Comparison of ENCODE assay signal across 8 cellular contexts in the genomic region with DNA sequence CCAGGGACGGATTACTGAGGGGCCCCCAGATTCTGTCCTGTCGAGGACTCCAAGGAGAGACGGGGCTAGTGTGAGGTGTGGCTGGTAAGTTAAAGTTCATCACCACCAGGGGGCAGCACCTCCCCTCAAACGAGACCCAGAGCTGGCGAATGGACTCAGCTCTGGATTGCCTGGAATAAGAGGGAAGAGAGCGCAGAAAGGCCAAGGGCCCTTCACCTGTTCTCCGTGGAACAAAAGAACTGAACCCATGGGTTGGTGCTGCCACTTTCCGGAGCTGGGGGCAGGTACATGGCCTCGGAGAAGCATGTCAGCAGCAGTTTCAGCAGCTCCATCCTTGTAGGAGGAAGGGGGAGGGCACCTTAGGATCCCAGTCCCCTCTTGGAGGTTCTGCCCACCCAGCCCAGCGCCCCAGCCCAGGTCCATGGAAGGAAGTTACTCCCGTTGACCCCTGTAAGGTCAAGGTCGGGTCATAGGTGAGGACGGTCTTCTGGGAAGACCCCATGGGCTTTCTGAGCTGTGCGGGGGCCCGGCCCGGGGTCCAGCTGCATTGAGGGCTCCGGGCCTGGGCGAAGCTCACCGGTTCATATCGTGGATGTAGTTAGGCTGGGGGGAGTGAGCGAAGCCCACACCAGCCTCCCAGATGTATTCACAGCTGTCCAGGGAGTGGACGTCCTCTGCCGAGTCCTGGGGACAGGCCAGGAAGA. TPM values are rescaled to one million over a fixed set of nuclear protein-coding genes. Genes with fewer than 3 reads are reported as not detected.
DNase-seq lines count a peak whose midpoint lies in the region; ATAC-seq, FAIRE-seq and TF ChIP-seq lines count a peak whose summit lies in the region.

No MANE protein-coding gene starts in this region.

- H3K27me3 Mint-ChIP-seq in activated CD4-positive, alpha-beta T cell treated with anti-CD3 and anti-CD28 coated beads, Interleukin-2, amount 10 ng/mL, durations not matched to agents 24 days and 14 days: peaks cover 14% of the 10 kb centered on the region

- FAIRE-seq in HepG2 (lab: Jason Lieb, UNC): peak; percentile 98

- no peak overlapping the region for H3K4me3 Mint-ChIP-seq in activated CD4-positive, alpha-beta T cell treated with anti-CD3 and anti-CD28 coated beads, Interleukin-2, amount 10 ng/mL, durations not matched to agents 24 days and 14 days

- H4K20me1 ChIP-seq in HepG2 (ENCODE audit: insufficient read depth, low read length): no peaks in the 10 kb centered on the region

- H3K9me3 Mint-ChIP-seq in activated CD4-positive, alpha-beta T cell treated with anti-CD3 and anti-CD28 coated beads, Interleukin-2, amount 10 ng/mL, durations not matched to agents 24 days and 14 days: no peaks in the 10 kb centered on the region

- no peak for TF ChIP-seq POLR2A in HepG2 (IDR thresholded peaks at IDR 0.05; ENCODE audit: insufficient read depth in 1 of 2, low read depth in 2 of 2, low read length in 2 of 2)

- ATAC-seq in HepG2 (peak; percentile 70), GM19324 (IDR thresholded peaks at IDR 0.05; ENCODE audit: low FRiP score, unreplicated experiment) (no peak)

- no peak overlapping the region for H2AFZ ChIP-seq in HepG2 (ENCODE audit: low read length)

- H3K4me3 ChIP-seq in HEK293 (ENCODE audit: low read depth, low read length) (no peak overlapping the region), choroid plexus epithelial cell (ENCODE audit: low read depth, low read length) (no peak overlapping the region), HepG2 (replicated peaks in 1 of 3; ENCODE audit: insufficient read depth in 1 of 3, low read depth in 2 of 3, low read length in 3 of 3) (no peak overlapping the region)

- in situ Hi-C loops in HepG2 (cut with HindIII; ENCODE audit: extremely low pct_ligation_motif_present, low pct_unique_long_range_greater_than_20kb): loop anchor here (5.0 to 10.0 kb wide), 2 partner anchors 45 to 453 kb away; no protein-coding TSS in a partner anchor

- H3K4me1 Mint-ChIP-seq in activated CD4-positive, alpha-beta T cell treated with anti-CD3 and anti-CD28 coated beads, Interleukin-2, amount 10 ng/mL, durations not matched to agents 24 days and 14 days: peaks cover 8% of the 10 kb centered on the region

- WGBS in HepG2 (ENCODE audit: low lambda C conversion rate): 36% methylated on average over 17 of the region's 23 CpGs

- no peak for TF ChIP-seq EP300 in HepG2 (IDR thresholded peaks at IDR 0.05; ENCODE audit: low read depth in 2 of 2, low read length in 2 of 2)
- TF ChIP-seq EP300 in HepG2 (CRISPR knock-in tag; IDR thresholded peaks at IDR 0.05; ENCODE audit: borderline replicate concordance): no peak

- DNase-seq in Ammon's horn (ENCODE audit: low spot score) (peak; percentile 93), NCI-H524 treated with DMSO at 0.1 percent for 48 hours (lab: John Stamatoyannopoulos, UW) (peak; percentile 67), choroid plexus epithelial cell (ENCODE audit: low read depth) (peak; percentile 90), HepG2 (ENCODE audit: low spot score) (peak; percentile 85)
- DNase-seq in activated CD4-positive, alpha-beta T cell treated with anti-CD3 and anti-CD28 coated beads, Interleukin-2, amount 10 ng/mL, durations not matched to agents 24 days and 14 days: peak; percentile 95
- peak; percentile 75 to 83 for DNase-seq in stimulated activated CD4-positive, alpha-beta T cell treated with anti-CD3 and anti-CD28 coated beads, Interleukin-4, amount 100 ng/mL, for 4 hours

- H3K27ac ChIP-seq in HEK293 (ENCODE audit: extremely low read depth, low read depth, low read length) (no peak overlapping the region), HepG2 (ENCODE audit: extremely low read length, insufficient read depth, low read length) (no peak overlapping the region)

- H3K79me2 ChIP-seq in HepG2 (ENCODE audit: insufficient read depth, low read length): no peaks in the 10 kb centered on the region

- H3K4me1 ChIP-seq in HEK293 (ENCODE audit: control insufficient read depth, insufficient read depth, low read length) (no peaks in the 10 kb centered on the region), HepG2 (ENCODE audit: insufficient read depth, low read length) (peaks cover 6% of the 10 kb centered on the region; the same call in 1 of the 2 replicates)

- TF ChIP-seq CTCF in HEK293 (tag by site-specific recombination; IDR thresholded peaks at IDR 0.05) (peak; percentile 63), choroid plexus epithelial cell (conservative IDR thresholded peaks at IDR 0.05; ENCODE audit: low read depth, low read length) (peak; percentile 81), HepG2 (CRISPR knock-in tag; IDR thresholded peaks at IDR 0.05) (peak; percentile 93)

- H3K27ac Mint-ChIP-seq in activated CD4-positive, alpha-beta T cell treated with anti-CD3 and anti-CD28 coated beads, Interleukin-2, amount 10 ng/mL, durations not matched to agents 24 days and 14 days: no peak overlapping the region

- intact Hi-C loops in activated CD4-positive, alpha-beta T cell treated with anti-CD3 and anti-CD28 coated beads, Interleukin-2, amount 10 ng/mL, durations not matched to agents 24 days and 14 days (cut with micrococcal nuclease): loop anchor here (2.0 to 10.0 kb wide), 5 partner anchors 51 to 240 kb away; a partner anchor contains a TSS
- intact Hi-C loops in HepG2 (cut with micrococcal nuclease; ENCODE audit: unreplicated experiment): loop anchor here (1.0 to 5.0 kb wide), 4 partner anchors 20 to 170 kb away; no protein-coding TSS in a partner anchor

- H3K36me3 ChIP-seq in HEK293 (ENCODE audit: control insufficient read depth in 2 of 2, insufficient read depth in 1 of 2, low read length in 2 of 2): peaks cover 0 to 12% of the 10 kb centered on the region in 2 experiments; a peak in 2 of 3 replicates
- H3K36me3 ChIP-seq in HepG2 (replicated peaks in 1 of 2; ENCODE audit: control insufficient read depth in 1 of 2, insufficient read depth in 2 of 2, low read length in 2 of 2): no peaks in the 10 kb centered on the region

- BruUV-seq in HepG2 (replicated peaks; lab: Mats Ljungman, UMichigan): no TSS peak

- H3K9ac ChIP-seq in HepG2 (ENCODE audit: insufficient read depth, low read depth, low read length): no peak overlapping the region

- H3K36me3 Mint-ChIP-seq in activated CD4-positive, alpha-beta T cell treated with anti-CD3 and anti-CD28 coated beads, Interleukin-2, amount 10 ng/mL, durations not matched to agents 24 days and 14 days (ENCODE audit: low read depth): no peaks in the 10 kb centered on the region

- no peak overlapping the region for H3K4me2 ChIP-seq in HepG2 (ENCODE audit: low read depth, low read length)

- no peaks in the 10 kb centered on the region; a peak in 2 of 5 replicates for H3K27me3 ChIP-seq in HepG2 (ENCODE audit: control insufficient read depth in 1 of 2, insufficient read depth in 2 of 2, low read length in 2 of 2)

- CTCF ChIA-PET in HEK293 (lab: Yijun Ruan, JAX): interaction anchor here (0.6 to 7.6 kb wide), 60 partner anchors 9 to 788 kb away, joined by 3 to 100 read pairs (median 6); a partner anchor contains a TSS
- CTCF ChIA-PET in HepG2 (lab: Yijun Ruan, JAX; ENCODE audit: low intra/inter-chr PET ratio, low total read pairs): interaction anchor here (0.8 to 2.6 kb wide), 7 partner anchors 39 to 130 kb away, joined by 3 to 44 read pairs (median 4); a partner anchor contains a TSS

- H3K9me3 ChIP-seq in HEK293 (ENCODE audit: control insufficient read depth, insufficient read depth, low read depth, low read length): no peaks in the 10 kb centered on the region
- no peaks in the 10 kb centered on the region for H3K9me3 ChIP-seq in HepG2 (ENCODE audit: low read length)

- peak; percentile 95 for TF ChIP-seq RAD21 in HepG2 (CRISPR knock-in tag; IDR thresholded peaks at IDR 0.05)

- POLR2A ChIA-PET in HEK293 (lab: Yijun Ruan, JAX): interaction anchor here (0.6 to 2.3 kb wide), 16 partner anchors 11 to 1797 kb away, joined by 3 to 34 read pairs (median 5); a partner anchor contains a TSS
- POLR2A ChIA-PET in HepG2 (lab: Yijun Ruan, JAX): interaction anchor here (0.7 to 5.2 kb wide), 14 partner anchors 9 to 243 kb away, joined by 3 to 94 read pairs (median 8); a partner anchor contains a TSS

RNA-seq across cellular contexts. Expression of a gene that starts 10.8 kb away (rescaled TPM):
- total RNA-seq in activated CD4-positive, alpha-beta T cell treated with anti-CD3 and anti-CD28 coated beads, Interleukin-2, amount 10 ng/mL, durations not matched to agents 24 days and 14 days: 0.17 TPM in 1 of 2 replicates, not detected in the other
- 1.7 and 2.1 TPM in 2 replicates for total RNA-seq in HepG2 (2016; rRNA removed; fragmentation: Illumina TruSeq; extraction: Trizol)
- 0.53 TPM in 1 of 2 replicates, not detected in the other for total RNA-seq in HepG2 (2016; cell fraction: cytosol; rRNA removed; fragmentation: Illumina TruSeq; extraction: Trizol; ENCODE audit: low read depth)
- total RNA-seq in HepG2 (2016; cell fraction: insoluble cytoplasmic fraction; rRNA removed; fragmentation: Illumina TruSeq; extraction: Trizol): 1.7 and 2.0 TPM in 2 replicates
- 0.48 and 1.1 TPM in 2 replicates for total RNA-seq in HepG2 (2016; cell fraction: membrane; rRNA removed; fragmentation: Illumina TruSeq; extraction: Trizol)
- 1.4 and 3.5 TPM in 2 replicates for total RNA-seq in HepG2 (2016; cell fraction: nucleus; rRNA removed; fragmentation: Illumina TruSeq; extraction: Trizol)
- 10.6 and 17.1 TPM in 2 replicates for polyA plus RNA-seq in HepG2 (2011; rRNA removed)
- 3.8 and 4.4 TPM in 2 replicates for polyA plus RNA-seq in HepG2 (2011; cell fraction: cytosol; rRNA removed)
- 65.2 and 76.6 TPM in 2 replicates for polyA plus RNA-seq in HepG2 (2011; cell fraction: nucleus; rRNA removed)
- 6.0 and 18.4 TPM in 2 replicates for polyA plus RNA-seq in HepG2 (2012)
- 0.52 and 0.83 TPM in 2 replicates for polyA plus RNA-seq in HepG2 (2016; cell fraction: cytosol; fragmentation: Illumina TruSeq; extraction: Trizol; ENCODE audit: low read depth)
- 2.4 and 3.5 TPM in 2 replicates for polyA plus RNA-seq in HepG2 (2016; cell fraction: insoluble cytoplasmic fraction; fragmentation: Illumina TruSeq; extraction: Trizol; ENCODE audit: low read depth)
- polyA plus RNA-seq in HepG2 (2016; cell fraction: membrane; fragmentation: Illumina TruSeq; extraction: Trizol; ENCODE audit: low read depth): 1.6 and 1.8 TPM in 2 replicates
- polyA plus RNA-seq in HepG2 (2016; cell fraction: nucleus; fragmentation: Illumina TruSeq; extraction: Trizol; ENCODE audit: insufficient read depth, low read depth): 6.5 and 7.2 TPM in 2 replicates
- 0.19 and 15.2 TPM in 2 replicates for polyA minus RNA-seq in HepG2 (2011; rRNA and poly(A)+ RNA removed; ENCODE audit: low replicate concordance)
- 2.5 and 3.1 TPM in 2 replicates for polyA minus RNA-seq in HepG2 (2011; cell fraction: cytosol; rRNA and poly(A)+ RNA removed)
- 8.4 and 9.3 TPM in 2 replicates for polyA minus RNA-seq in HepG2 (2011; cell fraction: nucleus; rRNA and poly(A)+ RNA removed)

RNA-seq across cellular contexts. Expression of a gene that starts 25.6 kb away (rescaled TPM):
- 1.4 and 1.8 TPM in 2 replicates for total RNA-seq in activated CD4-positive, alpha-beta T cell treated with anti-CD3 and anti-CD28 coated beads, Interleukin-2, amount 10 ng/mL, durations not matched to agents 24 days and 14 days
- 1.9 and 2.1 TPM in 2 replicates for total RNA-seq in HepG2 (2016; rRNA removed; fragmentation: Illumina TruSeq; extraction: Trizol)
- total RNA-seq in HepG2 (2016; cell fraction: cytosol; rRNA removed; fragmentation: Illumina TruSeq; extraction: Trizol; ENCODE audit: low read depth): 0.62 and 0.81 TPM in 2 replicates
- total RNA-seq in HepG2 (2016; cell fraction: insoluble cytoplasmic fraction; rRNA removed; fragmentation: Illumina TruSeq; extraction: Trizol): 1.8 and 2.1 TPM in 2 replicates
- total RNA-seq in HepG2 (2016; cell fraction: membrane; rRNA removed; fragmentation: Illumina TruSeq; extraction: Trizol): 2.5 and 2.7 TPM in 2 replicates
- 1.7 TPM in 2 replicates for total RNA-seq in HepG2 (2016; cell fraction: nucleus; rRNA removed; fragmentation: Illumina TruSeq; extraction: Trizol)
- polyA plus RNA-seq in HepG2 (2011; rRNA removed): 1.9 and 2.1 TPM in 2 replicates
- 1.3 and 2.5 TPM in 2 replicates for polyA plus RNA-seq in HepG2 (2011; cell fraction: cytosol; rRNA removed)
- 3.2 and 3.4 TPM in 2 replicates for polyA plus RNA-seq in HepG2 (2011; cell fraction: nucleus; rRNA removed)
- 0.63 and 2.1 TPM in 2 replicates for polyA plus RNA-seq in HepG2 (2012)
- polyA plus RNA-seq in HepG2 (2016; cell fraction: cytosol; fragmentation: Illumina TruSeq; extraction: Trizol; ENCODE audit: low read depth): 0.72 and 1.0 TPM in 2 replicates
- 2.8 and 3.4 TPM in 2 replicates for polyA plus RNA-seq in HepG2 (2016; cell fraction: insoluble cytoplasmic fraction; fragmentation: Illumina TruSeq; extraction: Trizol; ENCODE audit: low read depth)
- 2.1 and 2.5 TPM in 2 replicates for polyA plus RNA-seq in HepG2 (2016; cell fraction: membrane; fragmentation: Illumina TruSeq; extraction: Trizol; ENCODE audit: low read depth)
- 3.0 and 3.9 TPM in 2 replicates for polyA plus RNA-seq in HepG2 (2016; cell fraction: nucleus; fragmentation: Illumina TruSeq; extraction: Trizol; ENCODE audit: insufficient read depth, low read depth)
- polyA minus RNA-seq in HepG2 (2011; rRNA and poly(A)+ RNA removed; ENCODE audit: low replicate concordance): 3.6 and 20.5 TPM in 2 replicates
- 1.3 and 2.9 TPM in 2 replicates for polyA minus RNA-seq in HepG2 (2011; cell fraction: cytosol; rRNA and poly(A)+ RNA removed)
- 0.50 and 0.90 TPM in 2 replicates for polyA minus RNA-seq in HepG2 (2011; cell fraction: nucleus; rRNA and poly(A)+ RNA removed)

RNA-seq across cellular contexts. Expression of a gene that starts 26.1 kb away (rescaled TPM):
- total RNA-seq in activated CD4-positive, alpha-beta T cell treated with anti-CD3 and anti-CD28 coated beads, Interleukin-2, amount 10 ng/mL, durations not matched to agents 24 days and 14 days: not detected in 2 replicates
- total RNA-seq in HepG2 (2016; rRNA removed; fragmentation: Illumina TruSeq; extraction: Trizol): not detected in 2 replicates
- total RNA-seq in HepG2 (2016; cell fraction: cytosol; rRNA removed; fragmentation: Illumina TruSeq; extraction: Trizol; ENCODE audit: low read depth): not detected in 2 replicates
- not detected in 2 replicates for total RNA-seq in HepG2 (2016; cell fraction: insoluble cytoplasmic fraction; rRNA removed; fragmentation: Illumina TruSeq; extraction: Trizol)
- not detected in 2 replicates for total RNA-seq in HepG2 (2016; cell fraction: membrane; rRNA removed; fragmentation: Illumina TruSeq; extraction: Trizol)
- total RNA-seq in HepG2 (2016; cell fraction: nucleus; rRNA removed; fragmentation: Illumina TruSeq; extraction: Trizol): not detected in 2 replicates
- not detected in 2 replicates for polyA plus RNA-seq in HepG2 (2011; rRNA removed)
- polyA plus RNA-seq in HepG2 (2011; cell fraction: cytosol; rRNA removed): not detected in 2 replicates
- not detected in 2 replicates for polyA plus RNA-seq in HepG2 (2011; cell fraction: nucleus; rRNA removed)
- polyA plus RNA-seq in HepG2 (2012): not detected in 2 replicates
- polyA plus RNA-seq in HepG2 (2016; cell fraction: cytosol; fragmentation: Illumina TruSeq; extraction: Trizol; ENCODE audit: low read depth): not detected in 2 replicates
- not detected in 2 replicates for polyA plus RNA-seq in HepG2 (2016; cell fraction: insoluble cytoplasmic fraction; fragmentation: Illumina TruSeq; extraction: Trizol; ENCODE audit: low read depth)
- polyA plus RNA-seq in HepG2 (2016; cell fraction: membrane; fragmentation: Illumina TruSeq; extraction: Trizol; ENCODE audit: low read depth): not detected in 2 replicates
- polyA plus RNA-seq in HepG2 (2016; cell fraction: nucleus; fragmentation: Illumina TruSeq; extraction: Trizol; ENCODE audit: insufficient read depth, low read depth): not detected in 2 replicates
- not detected in 2 replicates for polyA minus RNA-seq in HepG2 (2011; rRNA and poly(A)+ RNA removed; ENCODE audit: low replicate concordance)
- polyA minus RNA-seq in HepG2 (2011; cell fraction: cytosol; rRNA and poly(A)+ RNA removed): not detected in 2 replicates
- not detected in 2 replicates for polyA minus RNA-seq in HepG2 (2011; cell fraction: nucleus; rRNA and poly(A)+ RNA removed)

RNA-seq across cellular contexts. Expression of a gene that starts 37.7 kb away (rescaled TPM):
- not detected in 2 replicates for total RNA-seq in activated CD4-positive, alpha-beta T cell treated with anti-CD3 and anti-CD28 coated beads, Interleukin-2, amount 10 ng/mL, durations not matched to agents 24 days and 14 days
- not detected in 2 replicates for total RNA-seq in HepG2 (2016; rRNA removed; fragmentation: Illumina TruSeq; extraction: Trizol)
- total RNA-seq in HepG2 (2016; cell fraction: cytosol; rRNA removed; fragmentation: Illumina TruSeq; extraction: Trizol; ENCODE audit: low read depth): not detected in 2 replicates
- not detected in 2 replicates for total RNA-seq in HepG2 (2016; cell fraction: insoluble cytoplasmic fraction; rRNA removed; fragmentation: Illumina TruSeq; extraction: Trizol)
- not detected in 2 replicates for total RNA-seq in HepG2 (2016; cell fraction: membrane; rRNA removed; fragmentation: Illumina TruSeq; extraction: Trizol)
- not detected in 2 replicates for total RNA-seq in HepG2 (2016; cell fraction: nucleus; rRNA removed; fragmentation: Illumina TruSeq; extraction: Trizol)
- polyA plus RNA-seq in HepG2 (2011; rRNA removed): not detected in 2 replicates
- not detected in 2 replicates for polyA plus RNA-seq in HepG2 (2011; cell fraction: cytosol; rRNA removed)
- 0.06 TPM in 1 of 2 replicates, not detected in the other for polyA plus RNA-seq in HepG2 (2011; cell fraction: nucleus; rRNA removed)
- polyA plus RNA-seq in HepG2 (2012): not detected in 2 replicates
- not detected in 2 replicates for polyA plus RNA-seq in HepG2 (2016; cell fraction: cytosol; fragmentation: Illumina TruSeq; extraction: Trizol; ENCODE audit: low read depth)
- not detected in 2 replicates for polyA plus RNA-seq in HepG2 (2016; cell fraction: insoluble cytoplasmic fraction; fragmentation: Illumina TruSeq; extraction: Trizol; ENCODE audit: low read depth)
- not detected in 2 replicates for polyA plus RNA-seq in HepG2 (2016; cell fraction: membrane; fragmentation: Illumina TruSeq; extraction: Trizol; ENCODE audit: low read depth)
- not detected in 2 replicates for polyA plus RNA-seq in HepG2 (2016; cell fraction: nucleus; fragmentation: Illumina TruSeq; extraction: Trizol; ENCODE audit: insufficient read depth, low read depth)
- not detected in 2 replicates for polyA minus RNA-seq in HepG2 (2011; rRNA and poly(A)+ RNA removed; ENCODE audit: low replicate concordance)
- not detected in 2 replicates for polyA minus RNA-seq in HepG2 (2011; cell fraction: cytosol; rRNA and poly(A)+ RNA removed)
- not detected in 2 replicates for polyA minus RNA-seq in HepG2 (2011; cell fraction: nucleus; rRNA and poly(A)+ RNA removed)

RNA-seq across cellular contexts. Expression of a gene that starts 38.8 kb away (rescaled TPM):
- not detected in 2 replicates for total RNA-seq in activated CD4-positive, alpha-beta T cell treated with anti-CD3 and anti-CD28 coated beads, Interleukin-2, amount 10 ng/mL, durations not matched to agents 24 days and 14 days
- 0.04 TPM in 1 of 2 replicates, not detected in the other for total RNA-seq in HepG2 (2016; rRNA removed; fragmentation: Illumina TruSeq; extraction: Trizol)
- total RNA-seq in HepG2 (2016; cell fraction: cytosol; rRNA removed; fragmentation: Illumina TruSeq; extraction: Trizol; ENCODE audit: low read depth): not detected in 2 replicates
- total RNA-seq in HepG2 (2016; cell fraction: insoluble cytoplasmic fraction; rRNA removed; fragmentation: Illumina TruSeq; extraction: Trizol): not detected in 2 replicates
- not detected in 2 replicates for total RNA-seq in HepG2 (2016; cell fraction: membrane; rRNA removed; fragmentation: Illumina TruSeq; extraction: Trizol)
- total RNA-seq in HepG2 (2016; cell fraction: nucleus; rRNA removed; fragmentation: Illumina TruSeq; extraction: Trizol): not detected in 2 replicates
- not detected in 2 replicates for polyA plus RNA-seq in HepG2 (2011; rRNA removed)
- 0.01 TPM in 1 of 2 replicates, not detected in the other for polyA plus RNA-seq in HepG2 (2011; cell fraction: cytosol; rRNA removed)
- 0.03 and 0.08 TPM in 2 replicates for polyA plus RNA-seq in HepG2 (2011; cell fraction: nucleus; rRNA removed)
- polyA plus RNA-seq in HepG2 (2012): not detected in 2 replicates
- not detected in 2 replicates for polyA plus RNA-seq in HepG2 (2016; cell fraction: cytosol; fragmentation: Illumina TruSeq; extraction: Trizol; ENCODE audit: low read depth)
- polyA plus RNA-seq in HepG2 (2016; cell fraction: insoluble cytoplasmic fraction; fragmentation: Illumina TruSeq; extraction: Trizol; ENCODE audit: low read depth): not detected in 2 replicates
- not detected in 2 replicates for polyA plus RNA-seq in HepG2 (2016; cell fraction: membrane; fragmentation: Illumina TruSeq; extraction: Trizol; ENCODE audit: low read depth)
- not detected in 2 replicates for polyA plus RNA-seq in HepG2 (2016; cell fraction: nucleus; fragmentation: Illumina TruSeq; extraction: Trizol; ENCODE audit: insufficient read depth, low read depth)
- polyA minus RNA-seq in HepG2 (2011; rRNA and poly(A)+ RNA removed; ENCODE audit: low replicate concordance): 0.05 TPM in 1 of 2 replicates, not detected in the other
- not detected in 2 replicates for polyA minus RNA-seq in HepG2 (2011; cell fraction: cytosol; rRNA and poly(A)+ RNA removed)
- 0.12 and 0.13 TPM in 2 replicates for polyA minus RNA-seq in HepG2 (2011; cell fraction: nucleus; rRNA and poly(A)+ RNA removed)
